ENCODE assay signal across 11 cellular contexts in the genomic region with DNA sequence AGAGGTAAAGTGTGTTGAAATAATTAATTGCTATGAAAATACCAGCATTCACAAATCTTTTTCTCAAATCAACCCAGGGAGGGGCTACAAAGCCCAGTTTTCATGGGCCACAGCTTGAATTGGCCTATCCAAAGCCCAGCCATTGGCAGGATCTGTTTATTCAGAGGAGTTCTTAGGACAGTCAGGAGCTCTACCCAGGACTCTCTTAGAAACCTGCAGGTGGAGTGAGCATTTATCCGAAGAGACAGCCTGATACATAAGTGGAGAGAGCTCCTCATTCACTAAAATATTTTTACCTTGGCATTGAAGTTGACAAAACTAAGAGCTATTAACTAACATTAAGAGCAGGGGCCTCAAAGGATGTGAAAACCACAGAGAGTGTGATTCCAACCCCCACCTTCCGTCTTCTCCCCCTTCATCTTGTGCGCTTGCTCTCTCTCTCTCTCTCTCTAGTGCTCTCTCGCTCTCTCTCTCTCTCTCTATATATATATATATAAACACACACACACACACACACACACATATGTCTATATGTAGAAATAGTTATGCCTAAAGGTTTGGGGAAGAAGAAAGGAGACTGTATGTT.
A peak's percentile ranks its signal among the peaks of the same experiment; 100 is the strongest.
DNase-seq lines count a peak whose midpoint lies in the region; ATAC-seq and TF ChIP-seq lines count a peak whose summit lies in the region.
"Had no signal": no experiment of that assay in that cellular context is flagged by ENCODE, and none has a peak within 500 bp of the region (broad histone marks: within the 10 kb centered on the region; RNA-seq: fewer than 3 reads in every experiment).

No MANE protein-coding gene starts in this region.

- CTCF ChIA-PET in activated CD8-positive, alpha-beta T cell treated with anti-CD3 and anti-CD28 coated beads for 36 hours (lab: Charles Lee), result interaction anchor here (0.9 to 1.2 kb wide), 4 partner anchors 8 to 240 kb away, joined by 3 to 7 read pairs (median 4); no protein-coding TSS in a partner anchor

- H3K4me3 ChIP-seq in spleen, result no peak overlapping the region
- no peak overlapping the region for H3K4me3 ChIP-seq in upper lobe of right lung
- H3K4me3 ChIP-seq: PC-9 had no signal

- no peak for TF ChIP-seq POLR2A in spleen (IDR thresholded peaks at IDR 0.05)

- peaks cover 9% of the 10 kb centered on the region for H3K27me3 Mint-ChIP-seq in activated CD4-positive, alpha-beta T cell treated with anti-CD3 and anti-CD28 coated beads, Interleukin-2, amount 10 ng/mL, durations not matched to agents 24 days and 14 days
- H3K27me3 Mint-ChIP-seq in activated CD8-positive, alpha-beta T cell treated with anti-CD3 and anti-CD28 coated beads for 36 hours, result no peaks in the 10 kb centered on the region

- no peak overlapping the region for H3K4me3 Mint-ChIP-seq in activated CD4-positive, alpha-beta T cell treated with anti-CD3 and anti-CD28 coated beads, Interleukin-2, amount 10 ng/mL, durations not matched to agents 24 days and 14 days
- no peak overlapping the region for H3K4me3 Mint-ChIP-seq in activated CD8-positive, alpha-beta T cell treated with anti-CD3 and anti-CD28 coated beads for 36 hours
- H3K4me3 Mint-ChIP-seq: activated T-cell treated with anti-CD3 and anti-CD28 coated beads, Interleukin-2, amount 50 U/mL, for 4 hours had no signal

- POLR2A ChIA-PET in activated CD8-positive, alpha-beta T cell treated with anti-CD3 and anti-CD28 coated beads for 36 hours (lab: Charles Lee), result interaction anchor here (1.3 kb wide), 1 partner anchor 11 kb away, joined by 5 read pairs; no protein-coding TSS in a partner anchor

- TF ChIP-seq CTCF in activated CD8-positive, alpha-beta T cell treated with anti-CD3 and anti-CD28 coated beads for 36 hours (IDR thresholded peaks at IDR 0.05), result no peak
- peak in 1 of 11 experiments; percentile 4 for TF ChIP-seq CTCF in spleen (IDR thresholded peaks at IDR 0.05 in 8 of 11, conservative IDR thresholded peaks at IDR 0.05 in 3 of 11)
- TF ChIP-seq CTCF in upper lobe of right lung (IDR thresholded peaks at IDR 0.05), result no peak

- H3K36me3 ChIP-seq in spleen (no peaks in the 10 kb centered on the region), upper lobe of right lung (no peaks in the 10 kb centered on the region)

- H3K4me1 ChIP-seq in spleen (peaks cover 3 to 65% (median 49%) of the 10 kb centered on the region in 6 donors), upper lobe of right lung (no peaks in the 10 kb centered on the region)

- H3K27me3 ChIP-seq in spleen (replicated peaks in 1 of 7), result no peaks in the 10 kb centered on the region
- no peaks in the 10 kb centered on the region for H3K27me3 ChIP-seq in upper lobe of right lung

- intact Hi-C loops in activated CD4-positive, alpha-beta T cell treated with anti-CD3 and anti-CD28 coated beads, Interleukin-2, amount 10 ng/mL, durations not matched to agents 24 days and 14 days (cut with micrococcal nuclease), result no loop called here
- intact Hi-C loops in activated CD8-positive, alpha-beta T cell treated with anti-CD3 and anti-CD28 coated beads for 36 hours (cut with micrococcal nuclease), result no loop called here
- intact Hi-C loops in spleen (cut with DNase I; ENCODE audit: low total_unique reads), result no loop called here
- intact Hi-C loops in upper lobe of right lung (cut with DNase I), result no loop called here

- H3K4me1 Mint-ChIP-seq in activated CD4-positive, alpha-beta T cell treated with anti-CD3 and anti-CD28 coated beads, Interleukin-2, amount 10 ng/mL, durations not matched to agents 24 days and 14 days, result peaks cover 11% of the 10 kb centered on the region
- peaks cover 33% of the 10 kb centered on the region for H3K4me1 Mint-ChIP-seq in activated CD8-positive, alpha-beta T cell treated with anti-CD3 and anti-CD28 coated beads for 36 hours (ENCODE audit: low read depth)

- no peak overlapping the region for H3K27ac Mint-ChIP-seq in activated CD4-positive, alpha-beta T cell treated with anti-CD3 and anti-CD28 coated beads, Interleukin-2, amount 10 ng/mL, durations not matched to agents 24 days and 14 days
- no peak overlapping the region for H3K27ac Mint-ChIP-seq in activated CD8-positive, alpha-beta T cell treated with anti-CD3 and anti-CD28 coated beads for 36 hours

- peak overlapping the region; percentile 23 to 86 (median 72) for H3K27ac ChIP-seq in spleen
- H3K27ac ChIP-seq in upper lobe of right lung, result no peak overlapping the region
- H3K27ac ChIP-seq: PC-9 had no signal

- no peaks in the 10 kb centered on the region for H3K9me3 Mint-ChIP-seq in activated CD4-positive, alpha-beta T cell treated with anti-CD3 and anti-CD28 coated beads, Interleukin-2, amount 10 ng/mL, durations not matched to agents 24 days and 14 days
- H3K9me3 Mint-ChIP-seq in activated CD8-positive, alpha-beta T cell treated with anti-CD3 and anti-CD28 coated beads for 36 hours, result no peaks in the 10 kb centered on the region
- H3K9me3 Mint-ChIP-seq: activated T-cell treated with anti-CD3 and anti-CD28 coated beads, Interleukin-2, amount 50 U/mL, for 4 hours had no signal

- no peaks in the 10 kb centered on the region for H3K36me3 Mint-ChIP-seq in activated CD4-positive, alpha-beta T cell treated with anti-CD3 and anti-CD28 coated beads, Interleukin-2, amount 10 ng/mL, durations not matched to agents 24 days and 14 days (ENCODE audit: low read depth)
- no peaks in the 10 kb centered on the region for H3K36me3 Mint-ChIP-seq in activated CD8-positive, alpha-beta T cell treated with anti-CD3 and anti-CD28 coated beads for 36 hours (ENCODE audit: low read depth)

- peak; percentile 37 for ATAC-seq in HG03066 (IDR thresholded peaks at IDR 0.05; ENCODE audit: low read depth, unreplicated experiment)
- peak; percentile 49 for ATAC-seq in activated CD8-positive, alpha-beta T cell treated with anti-CD3 and anti-CD28 coated beads for 36 hours
- ATAC-seq in GM18867 (IDR thresholded peaks at IDR 0.05; ENCODE audit: unreplicated experiment), result no peak
- ATAC-seq in upper lobe of right lung, result no peak
- no peak for ATAC-seq in HG02885 (IDR thresholded peaks at IDR 0.05; ENCODE audit: poor library complexity, unreplicated experiment)

- DNase-seq in activated CD4-positive, alpha-beta T cell treated with anti-CD3 and anti-CD28 coated beads, Interleukin-2, amount 10 ng/mL, durations not matched to agents 24 days and 14 days, result peak; percentile 36
- DNase-seq in activated CD4-positive, alpha-beta T cell treated with anti-CD3 and anti-CD28 coated beads for 1 hour, result no peak
- DNase-seq in activated CD8-positive, alpha-beta T cell treated with anti-CD3 and anti-CD28 coated beads for 36 hours, result peak; percentile 46
- DNase-seq in spleen (no peak), upper lobe of right lung (no peak)
- DNase-seq: activated T-cell treated with anti-CD3 and anti-CD28 coated beads, Interleukin-2, amount 50 U/mL, for 4 hours; IMR-90; PC-9 had no signal

- WGBS in spleen, 5 donors, result 34 to 52% (median 39%) methylated on average over 3 to 4 of the region's 4 CpGs

- H3K9me3 ChIP-seq in spleen (no peaks in the 10 kb centered on the region), upper lobe of right lung (no peaks in the 10 kb centered on the region)

Comparison
In these comparisons a context has a peak if more than half of its experiments do, and no peak if none do; other contexts are left out.
1. DNase-seq: peak in activated CD4-positive, alpha-beta T cell treated with anti-CD3 and anti-CD28 coated beads, Interleukin-2, amount 10 ng/mL, durations not matched to agents 24 days and 14 days (single experiment) and activated CD8-positive, alpha-beta T cell treated with anti-CD3 and anti-CD28 coated beads for 36 hours (single experiment); none in activated CD4-positive, alpha-beta T cell treated with anti-CD3 and anti-CD28 coated beads for 1 hour (single experiment), spleen (single experiment) and upper lobe of right lung (single experiment).
2. ATAC-seq: peak in HG03066 (single experiment) and activated CD8-positive, alpha-beta T cell treated with anti-CD3 and anti-CD28 coated beads for 36 hours (single experiment); none in GM18867 (single experiment), upper lobe of right lung (single experiment) and HG02885 (single experiment).